In the genomic region with DNA sequence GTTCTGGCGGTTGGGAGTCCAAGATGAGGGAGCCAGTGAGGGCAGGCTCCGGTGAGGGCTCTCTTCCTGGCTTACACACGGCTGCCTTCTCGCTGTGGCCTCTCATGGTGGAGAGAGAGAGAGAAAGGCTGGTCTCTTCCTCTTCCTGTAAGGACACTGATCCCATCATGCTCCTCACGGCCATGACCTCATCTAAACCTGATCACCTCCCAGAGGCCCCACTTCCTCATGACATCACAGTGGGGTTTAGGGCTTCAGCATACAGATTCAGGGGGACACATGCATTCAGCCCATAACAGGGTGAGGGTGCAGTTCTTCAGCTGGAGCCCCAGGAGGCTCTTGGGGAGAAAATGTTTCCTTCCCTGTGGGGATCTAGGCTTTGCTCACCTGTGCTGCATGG, we compare ENCODE assay signal across 22 cellular contexts. TPM values are rescaled to one million over a fixed set of nuclear protein-coding genes. Genes with fewer than 3 reads are reported as not detected.
DNase-seq lines count a peak whose midpoint lies in the region; ATAC-seq, FAIRE-seq and TF ChIP-seq lines count a peak whose summit lies in the region.
"Had no signal": no experiment of that assay in that cellular context is flagged by ENCODE, and none has a peak within 500 bp of the region (broad histone marks: within the 10 kb centered on the region; RNA-seq: fewer than 3 reads in every experiment).

No MANE protein-coding gene starts in this region.

- DNase-seq in HepG2 (ENCODE audit: low spot score) (no peak), right lobe of liver (no peak), trophoblast cell (no peak), NCI-H128 (lab: John Stamatoyannopoulos, UW; ENCODE audit: unreplicated experiment) (no peak), HuH-7.5 (ENCODE audit: low spot score) (no peak)
- DNase-seq: CD4-positive, alpha-beta memory T cell; DMS79; HFFc6; IMR-90; Kasumi-1; MG63; NCI-H1417; NCI-H187; NCI-H2107; NCI-H226; NCI-H524 treated with DMSO at 0.1 percent for 48 hours; PC-3 had no signal

- TF ChIP-seq RAD21 in HepG2 (CRISPR knock-in tag; IDR thresholded peaks at IDR 0.05), result no peak

- no peak overlapping the region for H2AFZ ChIP-seq in HepG2 (ENCODE audit: low read length)
- H2AFZ ChIP-seq in trophoblast cell (ENCODE audit: insufficient read depth, low read length, poor library complexity), result no peak overlapping the region

- TF ChIP-seq POLR2A in HepG2 (IDR thresholded peaks at IDR 0.05; ENCODE audit: insufficient read depth in 1 of 2, low read depth in 2 of 2, low read length in 2 of 2) (no peak), right lobe of liver (IDR thresholded peaks at IDR 0.05) (no peak)

- H2AK5ac ChIP-seq in trophoblast cell (ENCODE audit: low read length), result no peak overlapping the region

- H4K91ac ChIP-seq in trophoblast cell (ENCODE audit: low read depth, low read length), result no peak overlapping the region

- no peak overlapping the region for H2BK5ac ChIP-seq in trophoblast cell (ENCODE audit: low read depth, low read length, poor library complexity)

- in situ Hi-C loops in HepG2 (cut with HindIII; ENCODE audit: extremely low pct_ligation_motif_present, low pct_unique_long_range_greater_than_20kb), result no loop called here

- FAIRE-seq in HepG2 (lab: Jason Lieb, UNC), result no peak
- FAIRE-seq: H1 had no signal

- H4K12ac ChIP-seq in trophoblast cell (ENCODE audit: low read depth, low read length), result no peak overlapping the region

- H3K79me1 ChIP-seq in trophoblast cell (ENCODE audit: low read length), result no peaks in the 10 kb centered on the region

- TF ChIP-seq EP300 in HepG2 (IDR thresholded peaks at IDR 0.05; ENCODE audit: low read depth in 2 of 2, low read length in 2 of 2) (no peak), HepG2 (CRISPR knock-in tag; IDR thresholded peaks at IDR 0.05; ENCODE audit: borderline replicate concordance) (no peak)

- H2BK12ac ChIP-seq in trophoblast cell (ENCODE audit: low read length), result no peak overlapping the region

- H3K4me2 ChIP-seq in HepG2 (ENCODE audit: low read depth, low read length), result no peak overlapping the region
- no peak overlapping the region for H3K4me2 ChIP-seq in trophoblast cell (ENCODE audit: low read length)
- H3K4me2 ChIP-seq: BLaER1 had no signal

- H3K9ac ChIP-seq in HepG2 (ENCODE audit: insufficient read depth, low read depth, low read length) (no peak overlapping the region), trophoblast cell (ENCODE audit: low read length) (no peak overlapping the region)
- H3K9ac ChIP-seq: BLaER1 had no signal

- H4K8ac ChIP-seq in trophoblast cell (ENCODE audit: low read depth, low read length), result no peak overlapping the region

- intact Hi-C loops in HepG2 (cut with micrococcal nuclease; ENCODE audit: unreplicated experiment) (no loop called here), right lobe of liver (cut with DNase I) (no loop called here)

- no peak overlapping the region for H3K14ac ChIP-seq in trophoblast cell (ENCODE audit: low read length)

- no peak overlapping the region for H3K27ac ChIP-seq in HepG2 (ENCODE audit: extremely low read length, insufficient read depth, low read length)
- H3K27ac ChIP-seq in right lobe of liver, result no peak overlapping the region
- no peak overlapping the region for H3K27ac ChIP-seq in trophoblast cell (ENCODE audit: low read depth, low read length)
- H3K27ac ChIP-seq: BLaER1, RWPE1 had no signal

- 96% methylated on average over 5 of the region's 5 CpGs for WGBS in HepG2 (ENCODE audit: low lambda C conversion rate)
- no CpG with 5 or more reads among the region's 5 CpGs for WGBS in right lobe of liver (ENCODE audit: insufficient coverage, low coverage, low lambda C conversion rate, missing lambda C conversion rate)
- no CpG with 5 or more reads among the region's 5 CpGs for whole genome bisulfite sequencing in trophoblast cell (ENCODE audit: extremely low coverage, insufficient coverage, insufficient read length)

- H2BK120ac ChIP-seq in trophoblast cell (ENCODE audit: insufficient read depth, low read length, poor library complexity), result no peak overlapping the region

- H3K23ac ChIP-seq in trophoblast cell (ENCODE audit: low read length), result no peak overlapping the region

- TF ChIP-seq CTCF in HepG2 (CRISPR knock-in tag; IDR thresholded peaks at IDR 0.05), result no peak
- no peak for TF ChIP-seq CTCF in right lobe of liver (IDR thresholded peaks at IDR 0.05)

- POLR2A ChIA-PET in HepG2 (lab: Yijun Ruan, JAX), result no interaction called here

- H3K36me3 ChIP-seq in HepG2 (replicated peaks in 1 of 2; ENCODE audit: control insufficient read depth in 1 of 2, insufficient read depth in 2 of 2, low read length in 2 of 2) (0 out of 5 replicates have a peak, but pooled peaks cover 0 to 2% of the 10 kb centered on the region in 2 experiments), right lobe of liver (no peaks in the 10 kb centered on the region), trophoblast cell (ENCODE audit: control insufficient read depth in 1 of 2, insufficient read depth in 2 of 2, low read length in 2 of 2) (no peaks in the 10 kb centered on the region)
- H3K36me3 ChIP-seq: BLaER1, MG63 had no signal

- peak overlapping the region; percentile 3 for H3K4ac ChIP-seq in trophoblast cell (ENCODE audit: low read depth, low read length)

- peaks cover 22% of the 10 kb centered on the region for H3K4me1 ChIP-seq in HepG2 (ENCODE audit: insufficient read depth, low read length)
- peaks cover 0 to 2% (median 0%) of the 10 kb centered on the region in 4 donors for H3K4me1 ChIP-seq in right lobe of liver
- no peaks in the 10 kb centered on the region for H3K4me1 ChIP-seq in trophoblast cell (ENCODE audit: control insufficient read depth in 1 of 2, insufficient read depth in 2 of 2, low read length in 2 of 2)

- H3K9me3 ChIP-seq in HepG2 (ENCODE audit: low read length) (no peaks in the 10 kb centered on the region), right lobe of liver (no peaks in the 10 kb centered on the region), trophoblast cell (ENCODE audit: insufficient read depth, low read depth, low read length) (no peaks in the 10 kb centered on the region)
- H3K9me3 ChIP-seq: BLaER1, MG63 had no signal

- peak; percentile 36; the same call in 2 of the 3 replicates for ATAC-seq in HepG2
- no peak for ATAC-seq in right lobe of liver
- peak; percentile 35 for ATAC-seq in esophagus mucosa
- ATAC-seq in HG03342 (IDR thresholded peaks at IDR 0.05; ENCODE audit: unreplicated experiment), result no peak
- ATAC-seq: PC-3 had no signal

- H3K4me3 ChIP-seq in HepG2 (replicated peaks in 1 of 3; ENCODE audit: insufficient read depth in 1 of 3, low read depth in 2 of 3, low read length in 3 of 3) (no peak overlapping the region), right lobe of liver (no peak overlapping the region), trophoblast cell (ENCODE audit: low read depth, low read length) (no peak overlapping the region)
- H3K4me3 ChIP-seq: BLaER1, MG63 had no signal

- H3K18ac ChIP-seq in trophoblast cell (ENCODE audit: low read length), result no peak overlapping the region

- BruUV-seq in HepG2 (replicated peaks; lab: Mats Ljungman, UMichigan), result no TSS peak

- H3K27me3 ChIP-seq in HepG2 (ENCODE audit: control insufficient read depth in 1 of 2, insufficient read depth in 2 of 2, low read length in 2 of 2) (no peaks in the 10 kb centered on the region), right lobe of liver (no peaks in the 10 kb centered on the region), trophoblast cell (ENCODE audit: insufficient read depth, low read length) (no peaks in the 10 kb centered on the region)
- H3K27me3 ChIP-seq: BLaER1, MG63 had no signal

- CTCF ChIA-PET in HepG2 (lab: Yijun Ruan, JAX; ENCODE audit: low intra/inter-chr PET ratio, low total read pairs), result no interaction called here

- peaks cover 16% of the 10 kb centered on the region for H4K20me1 ChIP-seq in HepG2 (ENCODE audit: insufficient read depth, low read length)

- H3K79me2 ChIP-seq in HepG2 (ENCODE audit: insufficient read depth, low read length), result peaks cover 89% of the 10 kb centered on the region
- H3K79me2 ChIP-seq in trophoblast cell (ENCODE audit: control insufficient read depth, insufficient read depth, low read length, poor library complexity), result peaks cover 2% of the 10 kb centered on the region

TF ChIP-seq in HepG2, 621 proteins besides CTCF, POLR2A, EP300 and RAD21 (continues in another document):
- TF ChIP-seq ZNF879 (CRISPR knock-in tag; IDR thresholded peaks at IDR 0.05) (no peak), HOXA9 (CRISPR knock-in tag; IDR thresholded peaks at IDR 0.05; ENCODE audit: borderline replicate concordance) (no peak), ZNF781 (CRISPR knock-in tag; IDR thresholded peaks at IDR 0.05; ENCODE audit: borderline replicate concordance, not compliant biosample characterization) (no peak), ATF7 (IDR thresholded peaks at IDR 0.05) (peak; percentile 58), ATF7 (CRISPR knock-in tag; IDR thresholded peaks at IDR 0.05) (no peak), BRD4 (CRISPR knock-in tag; IDR thresholded peaks at IDR 0.05) (no peak), ZBTB21 (CRISPR knock-in tag; IDR thresholded peaks at IDR 0.05) (peak; percentile 48; the same call in 1 of the 2 replicates)

RNA-seq across cellular contexts. Expression of a gene that starts 29.2 kb away (rescaled TPM):
- total RNA-seq in HepG2 (2016; rRNA removed; fragmentation: Illumina TruSeq; extraction: Trizol) (21.2 and 21.3 TPM in 2 replicates), right lobe of liver (10 to 100 TPM in 3 of 6 experiments, 1 to 10 TPM in 3; 8.1 to 11.2 (median 9.8) TPM), esophagus mucosa (17.1 TPM)
- 15.6 and 16.1 TPM in 2 replicates for total RNA-seq in HepG2 (2016; cell fraction: cytosol; rRNA removed; fragmentation: Illumina TruSeq; extraction: Trizol; ENCODE audit: low read depth)
- total RNA-seq in HepG2 (2016; cell fraction: insoluble cytoplasmic fraction; rRNA removed; fragmentation: Illumina TruSeq; extraction: Trizol), result 20.4 and 23.5 TPM in 2 replicates
- 27.1 and 28.5 TPM in 2 replicates for total RNA-seq in HepG2 (2016; cell fraction: membrane; rRNA removed; fragmentation: Illumina TruSeq; extraction: Trizol)
- total RNA-seq in HepG2 (2016; cell fraction: nucleus; rRNA removed; fragmentation: Illumina TruSeq; extraction: Trizol), result 28.8 and 34.0 TPM in 2 replicates
- 27.5 and 32.7 TPM in 2 replicates for polyA plus RNA-seq in HepG2 (2011; rRNA removed)
- polyA plus RNA-seq in HepG2 (2011; cell fraction: cytosol; rRNA removed), result 19.3 and 22.2 TPM in 2 replicates
- 33.7 and 43.0 TPM in 2 replicates for polyA plus RNA-seq in HepG2 (2011; cell fraction: nucleus; rRNA removed)
- 20.5 and 29.8 TPM in 2 replicates for polyA plus RNA-seq in HepG2 (2012)
- polyA plus RNA-seq in HepG2 (2016; cell fraction: cytosol; fragmentation: Illumina TruSeq; extraction: Trizol; ENCODE audit: low read depth), result 8.6 and 8.8 TPM in 2 replicates
- 21.8 and 25.4 TPM in 2 replicates for polyA plus RNA-seq in HepG2 (2016; cell fraction: insoluble cytoplasmic fraction; fragmentation: Illumina TruSeq; extraction: Trizol; ENCODE audit: low read depth)
- 26.9 and 28.8 TPM in 2 replicates for polyA plus RNA-seq in HepG2 (2016; cell fraction: membrane; fragmentation: Illumina TruSeq; extraction: Trizol; ENCODE audit: low read depth)
- 22.6 and 25.2 TPM in 2 replicates for polyA plus RNA-seq in HepG2 (2016; cell fraction: nucleus; fragmentation: Illumina TruSeq; extraction: Trizol; ENCODE audit: insufficient read depth, low read depth)
- polyA minus RNA-seq in HepG2 (2011; rRNA and poly(A)+ RNA removed; ENCODE audit: low replicate concordance), result 83.1 and 137 TPM in 2 replicates
- 22.7 and 29.5 TPM in 2 replicates for polyA minus RNA-seq in HepG2 (2011; cell fraction: cytosol; rRNA and poly(A)+ RNA removed)
- polyA minus RNA-seq in HepG2 (2011; cell fraction: nucleus; rRNA and poly(A)+ RNA removed), result 111 and 113 TPM in 2 replicates
- 17.8 and 18.9 TPM in 2 replicates for polyA plus RNA-seq in trophoblast cell (2013)

Comparison
In these comparisons a context has a peak if more than half of its experiments do, and no peak if none do; other contexts are left out.
1. ATAC-seq: peak in HepG2 (single experiment) and esophagus mucosa (single experiment); none in right lobe of liver (0 of 4) and HG03342 (single experiment).